ENCODE assay signal across 21 cellular contexts in genomic region chr5:123659495-123659894, GRCh38.
DNase-seq lines count a peak whose midpoint lies in the region; ATAC-seq, FAIRE-seq and TF ChIP-seq lines count a peak whose summit lies in the region.
"Had no signal": no experiment of that assay in that cellular context is flagged by ENCODE, and none has a peak within 500 bp of the region (broad histone marks: within the 10 kb centered on the region; RNA-seq: fewer than 3 reads in every experiment).

No MANE protein-coding gene starts in this region.

- FAIRE-seq in astrocyte (lab: Jason Lieb, UNC): no peak
- FAIRE-seq: A549, D721Med had no signal

- H2BK12ac ChIP-seq in H9 (ENCODE audit: insufficient read length, low read depth, low read length): no peak overlapping the region

- H3K36me3 Mint-ChIP-seq in astrocyte (ENCODE audit: low read depth, unreplicated experiment): no peaks in the 10 kb centered on the region
- no peaks in the 10 kb centered on the region for H3K36me3 Mint-ChIP-seq in stimulated activated naive B cell treated with anti-CD40 and anti-IgM and Interleukin-4, amounts not matched to agents 10 μg/mL and 1 μg/mL and 100 μg/mL, for 72 hours
- peaks cover 0 to 11% (median 7%) of the 10 kb centered on the region in 3 experiments; a peak in 4 of 7 replicates for H3K36me3 Mint-ChIP-seq in H9 (ENCODE audit: insufficient read depth in 1 of 3, low read depth in 3 of 3)

- no peaks in the 10 kb centered on the region for H3K9me3 ChIP-seq in DOHH2 (ENCODE audit: control insufficient read depth, insufficient read depth, low read length)
- H3K9me3 ChIP-seq in astrocyte (ENCODE audit: insufficient read depth, low read depth, low read length): peaks cover 2% of the 10 kb centered on the region
- H3K9me3 ChIP-seq in H9 (ENCODE audit: control insufficient read depth, low read depth, low read length): no peaks in the 10 kb centered on the region
- H3K9me3 ChIP-seq: A549 had no signal

- H2BK15ac ChIP-seq in H9 (ENCODE audit: low read depth, low read length): no peak overlapping the region

- no peak overlapping the region for H3K56ac ChIP-seq in H9 (ENCODE audit: insufficient read length, low read depth, low read length)

- H3K36me3 ChIP-seq in DOHH2 (ENCODE audit: control insufficient read depth, low read length): no peaks in the 10 kb centered on the region
- no peaks in the 10 kb centered on the region for H3K36me3 ChIP-seq in astrocyte (ENCODE audit: insufficient read depth, low read length)

- H3K4me1 ChIP-seq in DOHH2 (ENCODE audit: control insufficient read depth, low read length) (peaks cover 14% of the 10 kb centered on the region), astrocyte (ENCODE audit: insufficient read depth, low read length) (no peaks in the 10 kb centered on the region), H9 (ENCODE audit: insufficient read depth, low read length) (no peaks in the 10 kb centered on the region)
- H3K4me1 ChIP-seq: A549 had no signal

- H4K20me1 ChIP-seq in DOHH2 (ENCODE audit: control insufficient read depth, insufficient read depth, low read depth, low read length): no peaks in the 10 kb centered on the region
- no peaks in the 10 kb centered on the region for H4K20me1 ChIP-seq in astrocyte (ENCODE audit: insufficient read depth, low read length)
- H4K20me1 ChIP-seq in H9 (ENCODE audit: control insufficient read depth, insufficient read depth, insufficient read length): no peaks in the 10 kb centered on the region

- no peak for TF ChIP-seq CTCF in DOHH2 (IDR thresholded peaks at IDR 0.05; ENCODE audit: low read depth, low read length, poor library complexity, severe bottlenecking)
- TF ChIP-seq CTCF in astrocyte (IDR thresholded peaks at IDR 0.05; ENCODE audit: insufficient read depth, low read depth, low read length): no peak
- TF ChIP-seq CTCF in fibroblast of pulmonary artery (IDR thresholded peaks at IDR 0.05; ENCODE audit: low read length, missing control alignments): no peak
- TF ChIP-seq CTCF in H9 (conservative IDR thresholded peaks at IDR 0.05): no peak

- no peak overlapping the region for H4K91ac ChIP-seq in H9 (ENCODE audit: insufficient read length, low read depth, low read length)

- H3K4ac ChIP-seq in H9 (ENCODE audit: low read depth, low read length): no peak overlapping the region

- no peak overlapping the region for H3K27ac Mint-ChIP-seq in astrocyte (ENCODE audit: unreplicated experiment)
- H3K27ac Mint-ChIP-seq in stimulated activated naive B cell treated with anti-CD40 and anti-IgM and Interleukin-4, amounts not matched to agents 10 μg/mL and 1 μg/mL and 100 μg/mL, for 72 hours: no peak overlapping the region
- no peak overlapping the region for H3K27ac Mint-ChIP-seq in H9
- H3K27ac Mint-ChIP-seq: GM23338 had no signal

- WGBS in H9 (ENCODE audit: extremely low coverage, insufficient read length, low lambda C conversion rate): no CpG with 5 or more reads among the region's 2 CpGs

- peak; percentile 64 to 71 for ATAC-seq in stimulated activated naive B cell treated with anti-CD40 and anti-IgM and Interleukin-4, amounts not matched to agents 10 μg/mL and 1 μg/mL and 100 μg/mL, for 72 hours (replicated peaks)
- ATAC-seq in GM21423 (IDR thresholded peaks at IDR 0.05; ENCODE audit: unreplicated experiment): no peak
- ATAC-seq: A549, GM23338, SK-N-SH treated with all-trans-retinoic acid at 6 μM for 48 hours had no signal

- H3K18ac ChIP-seq in H9 (ENCODE audit: insufficient read length, low read depth, low read length): no peak overlapping the region

- no peaks in the 10 kb centered on the region for H3K23me2 ChIP-seq in H9 (ENCODE audit: insufficient read length, low read depth, low read length, poor library complexity, severe bottlenecking)

- H3K4me3 Mint-ChIP-seq in astrocyte (ENCODE audit: unreplicated experiment): no peak overlapping the region
- H3K4me3 Mint-ChIP-seq in stimulated activated naive B cell treated with anti-CD40 and anti-IgM and Interleukin-4, amounts not matched to agents 10 μg/mL and 1 μg/mL and 100 μg/mL, for 72 hours: peak overlapping the region in 1 of 2 donors; percentile 7
- no peak overlapping the region for H3K4me3 Mint-ChIP-seq in H9
- H3K4me3 Mint-ChIP-seq: GM23338 had no signal

- H3K4me1 Mint-ChIP-seq in astrocyte (ENCODE audit: low read depth, unreplicated experiment): peaks cover 13% of the 10 kb centered on the region
- peaks cover 2 to 14% of the 10 kb centered on the region in 2 donors for H3K4me1 Mint-ChIP-seq in stimulated activated naive B cell treated with anti-CD40 and anti-IgM and Interleukin-4, amounts not matched to agents 10 μg/mL and 1 μg/mL and 100 μg/mL, for 72 hours
- H3K4me1 Mint-ChIP-seq in H9: no peaks in the 10 kb centered on the region
- H3K4me1 Mint-ChIP-seq: GM23338 had no signal

- no peak overlapping the region for H2AFZ ChIP-seq in astrocyte (ENCODE audit: low read depth, low read length)
- H2AFZ ChIP-seq in H9 (ENCODE audit: low read length): no peak overlapping the region
- H2AFZ ChIP-seq: GM23338, PC-9 had no signal

- no peak overlapping the region for H3K23ac ChIP-seq in H9 (ENCODE audit: insufficient read length, low read depth, low read length)

- H3K79me2 ChIP-seq in DOHH2 (ENCODE audit: control insufficient read depth, low read length): no peaks in the 10 kb centered on the region
- H3K79me2 ChIP-seq in astrocyte (ENCODE audit: insufficient read depth, low read length): no peaks in the 10 kb centered on the region
- no peaks in the 10 kb centered on the region for H3K79me2 ChIP-seq in H9 (ENCODE audit: insufficient read depth, low read length)

- H3K9ac ChIP-seq in astrocyte (ENCODE audit: low read length): no peak overlapping the region
- no peak overlapping the region for H3K9ac ChIP-seq in H9 (ENCODE audit: extremely low read depth, insufficient read length, low read length)

- no peaks in the 10 kb centered on the region for H3K27me3 ChIP-seq in DOHH2 (ENCODE audit: control insufficient read depth, low read length)
- no peaks in the 10 kb centered on the region for H3K27me3 ChIP-seq in astrocyte (ENCODE audit: insufficient read depth, low read length)
- no peaks in the 10 kb centered on the region for H3K27me3 ChIP-seq in H9 (ENCODE audit: insufficient read depth, low read length)

- no peaks in the 10 kb centered on the region for H3K9me2 ChIP-seq in DOHH2 (replicated peaks; ENCODE audit: control insufficient read depth, low read length)

- H2AK5ac ChIP-seq in H9 (ENCODE audit: insufficient read length, low read length): no peak overlapping the region

- H2BK5ac ChIP-seq in H9 (ENCODE audit: insufficient read length, low read length): no peak overlapping the region

- no peaks in the 10 kb centered on the region for H3K27me3 Mint-ChIP-seq in astrocyte (ENCODE audit: low read depth, unreplicated experiment)
- H3K27me3 Mint-ChIP-seq in stimulated activated naive B cell treated with anti-CD40 and anti-IgM and Interleukin-4, amounts not matched to agents 10 μg/mL and 1 μg/mL and 100 μg/mL, for 72 hours: no peaks in the 10 kb centered on the region
- no peaks in the 10 kb centered on the region for H3K27me3 Mint-ChIP-seq in H9 (ENCODE audit: low read depth)

- no peak overlapping the region for H3T11ph ChIP-seq in H9 (ENCODE audit: low read length)

- H3K9me3 Mint-ChIP-seq in astrocyte (ENCODE audit: unreplicated experiment) (peaks cover 5% of the 10 kb centered on the region), H9 (peaks cover 11% of the 10 kb centered on the region in 2 experiments; a peak in 4 of 5 replicates)
- peaks cover 0 to 1% of the 10 kb centered on the region in 2 donors for H3K9me3 Mint-ChIP-seq in stimulated activated naive B cell treated with anti-CD40 and anti-IgM and Interleukin-4, amounts not matched to agents 10 μg/mL and 1 μg/mL and 100 μg/mL, for 72 hours

- H4K8ac ChIP-seq in H9 (replicated peaks; ENCODE audit: insufficient read length, low read depth, low read length): no peak overlapping the region

- H3K27ac ChIP-seq in DOHH2 (ENCODE audit: low read depth, low read length) (no peak overlapping the region), astrocyte (ENCODE audit: low read depth, low read length) (no peak overlapping the region), H9 (ENCODE audit: insufficient read length, low read depth, low read length) (no peak overlapping the region)
- H3K27ac ChIP-seq: A549, C4-2B, PC-9, RWPE1 had no signal

- H4K5ac ChIP-seq in H9 (ENCODE audit: insufficient read length, low read depth, low read length): no peak overlapping the region

- H3K4me2 ChIP-seq in DOHH2 (ENCODE audit: low read length) (peak overlapping the region; percentile 5), astrocyte (ENCODE audit: low read length) (no peak overlapping the region), H9 (ENCODE audit: insufficient read depth, insufficient read length, low read length) (no peak overlapping the region)
- H3K4me2 ChIP-seq: A549, GM23338, PC-9 had no signal

- H3F3A ChIP-seq in DOHH2 (ENCODE audit: control insufficient read depth, insufficient read depth): no peaks in the 10 kb centered on the region

- peak; percentile 33 for DNase-seq in astrocyte (ENCODE audit: low read depth)
- DNase-seq in fibroblast of pulmonary artery (ENCODE audit: low read depth): peak; percentile 9
- no peak for DNase-seq in stimulated activated naive B cell treated with anti-CD40 and anti-IgM and Interleukin-4, amounts not matched to agents 10 μg/mL and 1 μg/mL and 100 μg/mL, for 72 hours
- no peak for DNase-seq in H9
- no peak for DNase-seq in activated effector memory CD4-positive, alpha-beta T cell treated with anti-CD3 and anti-CD28 coated beads, Interleukin-2, amount 50 U/mL, for 16 hours
- no peak for DNase-seq in anterior cingulate cortex (lab: John Stamatoyannopoulos, UW)
- DNase-seq: KBM-7, NCI-H1105 treated with DMSO at 0.1 percent for 48 hours, NCI-H1694 treated with DMSO at 0.1 percent for 48 hours, NCI-H2227 treated with DMSO at 0.1 percent for 48 hours, NCI-H524, PC-9, SIG-M5 had no signal

- no peak overlapping the region for H2BK120ac ChIP-seq in H9 (ENCODE audit: low read depth, low read length, poor library complexity, severe bottlenecking)

- no peak overlapping the region for H3K4me3 ChIP-seq in DOHH2 (ENCODE audit: low read length)
- H3K4me3 ChIP-seq in astrocyte (ENCODE audit: insufficient read depth, low read depth, low read length): no peak overlapping the region
- H3K4me3 ChIP-seq in fibroblast of pulmonary artery (replicated peaks; ENCODE audit: low read depth, low read length): no peak overlapping the region
- H3K4me3 ChIP-seq: A549, GM23338, PC-9 had no signal

- H3K79me1 ChIP-seq in H9 (ENCODE audit: insufficient read depth, low read depth, low read length, poor library complexity, severe bottlenecking): no peaks in the 10 kb centered on the region

- no peak overlapping the region for H2BK20ac ChIP-seq in H9 (ENCODE audit: low read depth, low read length, poor library complexity, severe bottlenecking)

- H3K14ac ChIP-seq in H9 (ENCODE audit: insufficient read depth, low read length): no peak overlapping the region

Comparison
In these comparisons a context has a peak if more than half of its experiments do, and no peak if none do; other contexts are left out.
1. DNase-seq: peak in astrocyte (single experiment) and fibroblast of pulmonary artery (single experiment); none in stimulated activated naive B cell treated with anti-CD40 and anti-IgM and Interleukin-4, amounts not matched to agents 10 μg/mL and 1 μg/mL and 100 μg/mL, for 72 hours (single experiment), H9 (single experiment), activated effector memory CD4-positive, alpha-beta T cell treated with anti-CD3 and anti-CD28 coated beads, Interleukin-2, amount 50 U/mL, for 16 hours (single experiment) and anterior cingulate cortex (0 of 58).